1 cellular context compared by ENCODE assay signal in genomic region chr18:48538531-48539405, GRCh38.
A peak's percentile ranks its signal among the peaks of the same experiment; 100 is the strongest.
TF ChIP-seq lines count a peak whose summit lies in the region.

Gene CTIF, plus strand, starts transcription at chr18:48539031. Its CDS starts 80,535 bp downstream, at chr18:48619566.

TF ChIP-seq in HepG2, 621 proteins besides CTCF, POLR2A, EP300 and RAD21 (continued from another document and continues in another):
- TF ChIP-seq, protein P1, sequence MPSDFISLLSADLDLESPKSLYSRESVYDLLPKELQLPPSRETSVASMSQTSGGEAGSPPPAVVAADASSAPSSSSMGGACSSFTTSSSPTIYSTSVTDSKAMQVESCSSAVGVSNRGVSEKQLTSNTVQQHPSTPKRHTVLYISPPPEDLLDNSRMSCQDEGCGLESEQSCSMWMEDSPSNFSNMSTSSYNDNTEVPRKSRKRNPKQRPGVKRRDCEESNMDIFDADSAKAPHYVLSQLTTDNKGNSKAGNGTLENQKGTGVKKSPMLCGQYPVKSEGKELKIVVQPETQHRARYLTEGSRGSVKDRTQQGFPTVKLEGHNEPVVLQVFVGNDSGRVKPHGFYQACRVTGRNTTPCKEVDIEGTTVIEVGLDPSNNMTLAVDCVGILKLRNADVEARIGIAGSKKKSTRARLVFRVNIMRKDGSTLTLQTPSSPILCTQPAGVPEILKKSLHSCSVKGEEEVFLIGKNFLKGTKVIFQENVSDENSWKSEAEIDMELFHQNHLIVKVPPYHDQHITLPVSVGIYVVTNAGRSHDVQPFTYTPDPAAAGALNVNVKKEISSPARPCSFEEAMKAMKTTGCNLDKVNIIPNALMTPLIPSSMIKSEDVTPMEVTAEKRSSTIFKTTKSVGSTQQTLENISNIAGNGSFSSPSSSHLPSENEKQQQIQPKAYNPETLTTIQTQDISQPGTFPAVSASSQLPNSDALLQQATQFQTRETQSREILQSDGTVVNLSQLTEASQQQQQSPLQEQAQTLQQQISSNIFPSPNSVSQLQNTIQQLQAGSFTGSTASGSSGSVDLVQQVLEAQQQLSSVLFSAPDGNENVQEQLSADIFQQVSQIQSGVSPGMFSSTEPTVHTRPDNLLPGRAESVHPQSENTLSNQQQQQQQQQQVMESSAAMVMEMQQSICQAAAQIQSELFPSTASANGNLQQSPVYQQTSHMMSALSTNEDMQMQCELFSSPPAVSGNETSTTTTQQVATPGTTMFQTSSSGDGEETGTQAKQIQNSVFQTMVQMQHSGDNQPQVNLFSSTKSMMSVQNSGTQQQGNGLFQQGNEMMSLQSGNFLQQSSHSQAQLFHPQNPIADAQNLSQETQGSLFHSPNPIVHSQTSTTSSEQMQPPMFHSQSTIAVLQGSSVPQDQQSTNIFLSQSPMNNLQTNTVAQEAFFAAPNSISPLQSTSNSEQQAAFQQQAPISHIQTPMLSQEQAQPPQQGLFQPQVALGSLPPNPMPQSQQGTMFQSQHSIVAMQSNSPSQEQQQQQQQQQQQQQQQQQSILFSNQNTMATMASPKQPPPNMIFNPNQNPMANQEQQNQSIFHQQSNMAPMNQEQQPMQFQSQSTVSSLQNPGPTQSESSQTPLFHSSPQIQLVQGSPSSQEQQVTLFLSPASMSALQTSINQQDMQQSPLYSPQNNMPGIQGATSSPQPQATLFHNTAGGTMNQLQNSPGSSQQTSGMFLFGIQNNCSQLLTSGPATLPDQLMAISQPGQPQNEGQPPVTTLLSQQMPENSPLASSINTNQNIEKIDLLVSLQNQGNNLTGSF (CRISPR knock-in tag; IDR thresholded peaks at IDR 0.05) = no peak
- TF ChIP-seq ZNF33B (CRISPR knock-in tag; IDR thresholded peaks at IDR 0.05) (no peak), ZNF274 (CRISPR knock-in tag; IDR thresholded peaks at IDR 0.05) (no peak), ZKSCAN5 (CRISPR knock-in tag; IDR thresholded peaks at IDR 0.05) (no peak), TFE3 (CRISPR knock-in tag; IDR thresholded peaks at IDR 0.05) (peak; percentile 66; the same call in 1 of the 2 replicates), SP5 (CRISPR knock-in tag; IDR thresholded peaks at IDR 0.05; ENCODE audit: borderline replicate concordance, low read depth) (peak; percentile 58; the same call in 1 of the 2 replicates), HMGA1 (CRISPR knock-in tag; conservative IDR thresholded peaks at IDR 0.05) (no peak), MAZ (IDR thresholded peaks at IDR 0.05; ENCODE audit: borderline replicate concordance, low read depth, low read length) (peak; percentile 33; the same call in 1 of the 2 replicates), MAZ (CRISPR knock-in tag; IDR thresholded peaks at IDR 0.05; ENCODE audit: low read depth) (peak; percentile 74; the same call in 1 of the 2 replicates), GTF2F1 (IDR thresholded peaks at IDR 0.05; ENCODE audit: low read length) (no peak), MTF2 (CRISPR knock-in tag; IDR thresholded peaks at IDR 0.05; ENCODE audit: borderline replicate concordance) (no peak), PRDM4 (CRISPR knock-in tag; IDR thresholded peaks at IDR 0.05; ENCODE audit: borderline replicate concordance) (no peak), ZNF256 (CRISPR knock-in tag; conservative IDR thresholded peaks at IDR 0.05) (no peak), ZNF549 (CRISPR knock-in tag; IDR thresholded peaks at IDR 0.05) (no peak), BCL6 (CRISPR knock-in tag; IDR thresholded peaks at IDR 0.05) (peak; percentile 45; the same call in 1 of the 2 replicates), ZFAT (CRISPR knock-in tag; conservative IDR thresholded peaks at IDR 0.05) (no peak), ZBTB26 (CRISPR knock-in tag; IDR thresholded peaks at IDR 0.05; ENCODE audit: borderline replicate concordance) (peak; percentile 15; the same call in 1 of the 2 replicates), HNRNPL (IDR thresholded peaks at IDR 0.05; ENCODE audit: low read depth, low read length) (no peak)
- TF ChIP-seq, protein P2, sequence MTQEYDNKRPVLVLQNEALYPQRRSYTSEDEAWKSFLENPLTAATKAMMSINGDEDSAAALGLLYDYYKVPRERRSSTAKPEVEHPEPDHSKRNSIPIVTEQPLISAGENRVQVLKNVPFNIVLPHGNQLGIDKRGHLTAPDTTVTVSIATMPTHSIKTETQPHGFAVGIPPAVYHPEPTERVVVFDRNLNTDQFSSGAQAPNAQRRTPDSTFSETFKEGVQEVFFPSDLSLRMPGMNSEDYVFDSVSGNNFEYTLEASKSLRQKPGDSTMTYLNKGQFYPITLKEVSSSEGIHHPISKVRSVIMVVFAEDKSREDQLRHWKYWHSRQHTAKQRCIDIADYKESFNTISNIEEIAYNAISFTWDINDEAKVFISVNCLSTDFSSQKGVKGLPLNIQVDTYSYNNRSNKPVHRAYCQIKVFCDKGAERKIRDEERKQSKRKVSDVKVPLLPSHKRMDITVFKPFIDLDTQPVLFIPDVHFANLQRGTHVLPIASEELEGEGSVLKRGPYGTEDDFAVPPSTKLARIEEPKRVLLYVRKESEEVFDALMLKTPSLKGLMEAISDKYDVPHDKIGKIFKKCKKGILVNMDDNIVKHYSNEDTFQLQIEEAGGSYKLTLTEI (CRISPR knock-in tag; conservative IDR thresholded peaks at IDR 0.05) = no peak
- TF ChIP-seq, protein P3, sequence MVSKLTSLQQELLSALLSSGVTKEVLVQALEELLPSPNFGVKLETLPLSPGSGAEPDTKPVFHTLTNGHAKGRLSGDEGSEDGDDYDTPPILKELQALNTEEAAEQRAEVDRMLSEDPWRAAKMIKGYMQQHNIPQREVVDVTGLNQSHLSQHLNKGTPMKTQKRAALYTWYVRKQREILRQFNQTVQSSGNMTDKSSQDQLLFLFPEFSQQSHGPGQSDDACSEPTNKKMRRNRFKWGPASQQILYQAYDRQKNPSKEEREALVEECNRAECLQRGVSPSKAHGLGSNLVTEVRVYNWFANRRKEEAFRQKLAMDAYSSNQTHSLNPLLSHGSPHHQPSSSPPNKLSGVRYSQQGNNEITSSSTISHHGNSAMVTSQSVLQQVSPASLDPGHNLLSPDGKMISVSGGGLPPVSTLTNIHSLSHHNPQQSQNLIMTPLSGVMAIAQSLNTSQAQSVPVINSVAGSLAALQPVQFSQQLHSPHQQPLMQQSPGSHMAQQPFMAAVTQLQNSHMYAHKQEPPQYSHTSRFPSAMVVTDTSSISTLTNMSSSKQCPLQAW (CRISPR knock-in tag; IDR thresholded peaks at IDR 0.05) = no peak
- TF ChIP-seq, protein P4, sequence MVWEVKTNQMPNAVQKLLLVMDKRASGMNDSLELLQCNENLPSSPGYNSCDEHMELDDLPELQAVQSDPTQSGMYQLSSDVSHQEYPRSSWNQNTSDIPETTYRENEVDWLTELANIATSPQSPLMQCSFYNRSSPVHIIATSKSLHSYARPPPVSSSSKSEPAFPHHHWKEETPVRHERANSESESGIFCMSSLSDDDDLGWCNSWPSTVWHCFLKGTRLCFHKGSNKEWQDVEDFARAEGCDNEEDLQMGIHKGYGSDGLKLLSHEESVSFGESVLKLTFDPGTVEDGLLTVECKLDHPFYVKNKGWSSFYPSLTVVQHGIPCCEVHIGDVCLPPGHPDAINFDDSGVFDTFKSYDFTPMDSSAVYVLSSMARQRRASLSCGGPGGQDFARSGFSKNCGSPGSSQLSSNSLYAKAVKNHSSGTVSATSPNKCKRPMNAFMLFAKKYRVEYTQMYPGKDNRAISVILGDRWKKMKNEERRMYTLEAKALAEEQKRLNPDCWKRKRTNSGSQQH (CRISPR knock-in tag; IDR thresholded peaks at IDR 0.05; ENCODE audit: low read depth) = no peak
- TF ChIP-seq, protein P5, sequence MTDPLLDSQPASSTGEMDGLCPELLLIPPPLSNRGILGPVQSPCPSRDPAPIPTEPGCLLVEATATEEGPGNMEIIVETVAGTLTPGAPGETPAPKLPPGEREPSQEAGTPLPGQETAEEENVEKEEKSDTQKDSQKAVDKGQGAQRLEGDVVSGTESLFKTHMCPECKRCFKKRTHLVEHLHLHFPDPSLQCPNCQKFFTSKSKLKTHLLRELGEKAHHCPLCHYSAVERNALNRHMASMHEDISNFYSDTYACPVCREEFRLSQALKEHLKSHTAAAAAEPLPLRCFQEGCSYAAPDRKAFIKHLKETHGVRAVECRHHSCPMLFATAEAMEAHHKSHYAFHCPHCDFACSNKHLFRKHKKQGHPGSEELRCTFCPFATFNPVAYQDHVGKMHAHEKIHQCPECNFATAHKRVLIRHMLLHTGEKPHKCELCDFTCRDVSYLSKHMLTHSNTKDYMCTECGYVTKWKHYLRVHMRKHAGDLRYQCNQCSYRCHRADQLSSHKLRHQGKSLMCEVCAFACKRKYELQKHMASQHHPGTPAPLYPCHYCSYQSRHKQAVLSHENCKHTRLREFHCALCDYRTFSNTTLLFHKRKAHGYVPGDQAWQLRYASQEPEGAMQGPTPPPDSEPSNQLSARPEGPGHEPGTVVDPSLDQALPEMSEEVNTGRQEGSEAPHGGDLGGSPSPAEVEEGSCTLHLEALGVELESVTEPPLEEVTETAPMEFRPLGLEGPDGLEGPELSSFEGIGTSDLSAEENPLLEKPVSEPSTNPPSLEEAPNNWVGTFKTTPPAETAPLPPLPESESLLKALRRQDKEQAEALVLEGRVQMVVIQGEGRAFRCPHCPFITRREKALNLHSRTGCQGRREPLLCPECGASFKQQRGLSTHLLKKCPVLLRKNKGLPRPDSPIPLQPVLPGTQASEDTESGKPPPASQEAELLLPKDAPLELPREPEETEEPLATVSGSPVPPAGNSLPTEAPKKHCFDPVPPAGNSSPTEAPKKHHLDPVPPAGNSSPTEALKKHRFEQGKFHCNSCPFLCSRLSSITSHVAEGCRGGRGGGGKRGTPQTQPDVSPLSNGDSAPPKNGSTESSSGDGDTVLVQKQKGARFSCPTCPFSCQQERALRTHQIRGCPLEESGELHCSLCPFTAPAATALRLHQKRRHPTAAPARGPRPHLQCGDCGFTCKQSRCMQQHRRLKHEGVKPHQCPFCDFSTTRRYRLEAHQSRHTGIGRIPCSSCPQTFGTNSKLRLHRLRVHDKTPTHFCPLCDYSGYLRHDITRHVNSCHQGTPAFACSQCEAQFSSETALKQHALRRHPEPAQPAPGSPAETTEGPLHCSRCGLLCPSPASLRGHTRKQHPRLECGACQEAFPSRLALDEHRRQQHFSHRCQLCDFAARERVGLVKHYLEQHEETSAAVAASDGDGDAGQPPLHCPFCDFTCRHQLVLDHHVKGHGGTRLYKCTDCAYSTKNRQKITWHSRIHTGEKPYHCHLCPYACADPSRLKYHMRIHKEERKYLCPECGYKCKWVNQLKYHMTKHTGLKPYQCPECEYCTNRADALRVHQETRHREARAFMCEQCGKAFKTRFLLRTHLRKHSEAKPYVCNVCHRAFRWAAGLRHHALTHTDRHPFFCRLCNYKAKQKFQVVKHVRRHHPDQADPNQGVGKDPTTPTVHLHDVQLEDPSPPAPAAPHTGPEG (CRISPR knock-in tag; IDR thresholded peaks at IDR 0.05) = 0 out of 2 replicates have a peak, but pooled peaks have one; percentile 50
- TF ChIP-seq, protein P6, sequence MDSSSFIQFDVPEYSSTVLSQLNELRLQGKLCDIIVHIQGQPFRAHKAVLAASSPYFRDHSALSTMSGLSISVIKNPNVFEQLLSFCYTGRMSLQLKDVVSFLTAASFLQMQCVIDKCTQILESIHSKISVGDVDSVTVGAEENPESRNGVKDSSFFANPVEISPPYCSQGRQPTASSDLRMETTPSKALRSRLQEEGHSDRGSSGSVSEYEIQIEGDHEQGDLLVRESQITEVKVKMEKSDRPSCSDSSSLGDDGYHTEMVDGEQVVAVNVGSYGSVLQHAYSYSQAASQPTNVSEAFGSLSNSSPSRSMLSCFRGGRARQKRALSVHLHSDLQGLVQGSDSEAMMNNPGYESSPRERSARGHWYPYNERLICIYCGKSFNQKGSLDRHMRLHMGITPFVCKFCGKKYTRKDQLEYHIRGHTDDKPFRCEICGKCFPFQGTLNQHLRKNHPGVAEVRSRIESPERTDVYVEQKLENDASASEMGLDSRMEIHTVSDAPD (CRISPR knock-in tag; IDR thresholded peaks at IDR 0.05) = no peak; the same call in 1 of the 2 replicates
- TF ChIP-seq, protein P7, sequence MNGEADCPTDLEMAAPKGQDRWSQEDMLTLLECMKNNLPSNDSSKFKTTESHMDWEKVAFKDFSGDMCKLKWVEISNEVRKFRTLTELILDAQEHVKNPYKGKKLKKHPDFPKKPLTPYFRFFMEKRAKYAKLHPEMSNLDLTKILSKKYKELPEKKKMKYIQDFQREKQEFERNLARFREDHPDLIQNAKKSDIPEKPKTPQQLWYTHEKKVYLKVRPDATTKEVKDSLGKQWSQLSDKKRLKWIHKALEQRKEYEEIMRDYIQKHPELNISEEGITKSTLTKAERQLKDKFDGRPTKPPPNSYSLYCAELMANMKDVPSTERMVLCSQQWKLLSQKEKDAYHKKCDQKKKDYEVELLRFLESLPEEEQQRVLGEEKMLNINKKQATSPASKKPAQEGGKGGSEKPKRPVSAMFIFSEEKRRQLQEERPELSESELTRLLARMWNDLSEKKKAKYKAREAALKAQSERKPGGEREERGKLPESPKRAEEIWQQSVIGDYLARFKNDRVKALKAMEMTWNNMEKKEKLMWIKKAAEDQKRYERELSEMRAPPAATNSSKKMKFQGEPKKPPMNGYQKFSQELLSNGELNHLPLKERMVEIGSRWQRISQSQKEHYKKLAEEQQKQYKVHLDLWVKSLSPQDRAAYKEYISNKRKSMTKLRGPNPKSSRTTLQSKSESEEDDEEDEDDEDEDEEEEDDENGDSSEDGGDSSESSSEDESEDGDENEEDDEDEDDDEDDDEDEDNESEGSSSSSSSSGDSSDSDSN (CRISPR knock-in tag; IDR thresholded peaks at IDR 0.05) = no peak
